Comparison of ENCODE assay signal across 1 cellular context in genomic region chr17:57767561-57767960, GRCh38.
TF ChIP-seq lines count a peak whose summit lies in the region.

No MANE protein-coding gene starts in this region.

TF ChIP-seq in H1, 55 proteins besides CTCF, POLR2A, EP300 and RAD21:
- TF ChIP-seq SP4 (IDR thresholded peaks at IDR 0.05; ENCODE audit: low read length), result no peak
- no peak for TF ChIP-seq JUN (IDR thresholded peaks at IDR 0.05; ENCODE audit: low read depth, low read length)
- no peak for TF ChIP-seq RNF2 (IDR thresholded peaks at IDR 0.05; ENCODE audit: borderline replicate concordance, low read depth, low read length, missing control alignments, poor library complexity, severe bottlenecking)
- TF ChIP-seq POLR2AphosphoS5 (IDR thresholded peaks at IDR 0.05; ENCODE audit: low read depth, low read length), result no peak
